14 cellular contexts compared by ENCODE assay signal in genomic region chr12:126873701-126874100, GRCh38.
"Had no signal": no experiment of that assay in that cellular context is flagged by ENCODE, and none has a peak within 500 bp of the region (broad histone marks: within the 10 kb centered on the region; RNA-seq: fewer than 3 reads in every experiment).

No MANE protein-coding gene starts in this region.

- H3K9me3 ChIP-seq: gastroesophageal sphincter, heart right ventricle, lower lobe of right lung, neutrophil, pancreas, spleen, testis, tibial artery had no signal

- H3K27ac ChIP-seq: dorsolateral prefrontal cortex, epithelial cell of prostate, foreskin keratinocyte, gastroesophageal sphincter, heart right ventricle, lower lobe of right lung, neutrophil, pancreas, skin epidermis, spleen, testis, tibial artery had no signal

- H3K27me3 ChIP-seq: foreskin keratinocyte, neutrophil, pancreas, testis, tibial artery had no signal

- ATAC-seq: foreskin keratinocyte, gastroesophageal sphincter had no signal

- FAIRE-seq: colon, islet of Langerhans, pancreas had no signal

- H3K36me3 ChIP-seq: gastroesophageal sphincter, heart right ventricle, lower lobe of right lung, neutrophil, pancreas, spleen, tibial artery had no signal

- H3K4me3 ChIP-seq: dorsolateral prefrontal cortex, gastroesophageal sphincter, heart right ventricle, lower lobe of right lung, pancreas, skin epidermis, spleen, testis, tibial artery had no signal

- H3K4me1 ChIP-seq: foreskin keratinocyte, gastroesophageal sphincter, heart right ventricle, lower lobe of right lung, pancreas, testis, tibial artery had no signal
